In genomic region chr10:113681533-113682470, GRCh38 we compare ENCODE assay signal across 9 cellular contexts. TPM values are rescaled to one million over a fixed set of nuclear protein-coding genes. Genes with fewer than 3 reads are reported as not detected.
DNase-seq lines count a peak whose midpoint lies in the region; ATAC-seq and TF ChIP-seq lines count a peak whose summit lies in the region.
"Had no signal": no experiment of that assay in that cellular context is flagged by ENCODE, and none has a peak within 500 bp of the region (broad histone marks: within the 10 kb centered on the region; RNA-seq: fewer than 3 reads in every experiment).

No MANE protein-coding gene starts in this region.

- no peak for DNase-seq in Panc1 (ENCODE audit: low read depth, low spot score)
- peak; percentile 4 for DNase-seq in medulla oblongata (ENCODE audit: extremely low spot score)
- DNase-seq in posterior vena cava (ENCODE audit: low spot score), result no peak
- no peak for DNase-seq in NCI-H1694 treated with DMSO at 0.1 percent for 48 hours (lab: John Stamatoyannopoulos, UW)
- DNase-seq in SHP77 (lab: John Stamatoyannopoulos, UW), result no peak
- no peak for DNase-seq in NCI-H1417 treated with DMSO at 0.1 percent for 48 hours (lab: John Stamatoyannopoulos, UW)

- ATAC-seq in GM18868 (IDR thresholded peaks at IDR 0.05; ENCODE audit: unreplicated experiment) (peak; percentile 62), HG02571 (IDR thresholded peaks at IDR 0.05; ENCODE audit: unreplicated experiment) (peak; percentile 39), Panc1 (no peak)

- in situ Hi-C loops in Panc1 (cut with HindIII; ENCODE audit: low pct_unique_long_range_greater_than_20kb, low sequenced_read_pairs), result no loop called here

- no peaks in the 10 kb centered on the region for H3K27me3 ChIP-seq in Panc1 (ENCODE audit: control insufficient read depth, insufficient read depth, low read length)

- TF ChIP-seq CTCF in Panc1 (IDR thresholded peaks at IDR 0.05), result no peak

- H3K36me3 ChIP-seq in Panc1 (ENCODE audit: control insufficient read depth, insufficient read depth, low read length), result peaks cover 6% of the 10 kb centered on the region; the same call in 1 of the 2 replicates

- CTCF ChIA-PET in Panc1 (lab: Charles Lee), result no interaction called here

- H3K27ac ChIP-seq in Panc1 (ENCODE audit: low read length), result no peak overlapping the region

- intact Hi-C loops in Panc1 (cut with micrococcal nuclease; ENCODE audit: unreplicated experiment), result no loop called here
- intact Hi-C loops in posterior vena cava (cut with DNase I), result no loop called here

- H3K4me3 ChIP-seq in Panc1 (ENCODE audit: low read depth in 2 of 2, low read length in 2 of 2), result peak overlapping the region in 1 of 2 experiments; percentile 98; a peak in 2 of 4 replicates

- BruUV-seq in Panc1 (replicated peaks; lab: Mats Ljungman, UMichigan), result TSS peak; percentile 29

- peaks cover 13% of the 10 kb centered on the region for H3K4me1 ChIP-seq in Panc1 (ENCODE audit: control insufficient read depth, insufficient read depth, low read length)

- peaks cover 6% of the 10 kb centered on the region; the same call in 1 of the 2 replicates for H3K9me3 ChIP-seq in Panc1 (ENCODE audit: control insufficient read depth, insufficient read depth, low read depth, low read length)

- POLR2A ChIA-PET in Panc1 (lab: Charles Lee), result no interaction called here

RNA-seq across cellular contexts. Expression of gene CASP7, which starts 2.1 kb away (rescaled TPM):
- total RNA-seq in Panc1 (2021; ENCODE audit: unreplicated experiment) (38.2 TPM), posterior vena cava (10 to 100 TPM; 12.5 to 20.1 TPM)
- polyA plus RNA-seq in Panc1 (2012; ENCODE audit: insufficient read length), result 22.5 TPM

RNA-seq across cellular contexts. Expression of gene NRAP, which starts 18.0 kb away (rescaled TPM):
- total RNA-seq in Panc1 (2021; ENCODE audit: unreplicated experiment), result not detected
- polyA plus RNA-seq in Panc1 (2012; ENCODE audit: insufficient read length), result not detected
- under 1 TPM in 1 of 2 donors, not detected in 1; 0.09 TPM for total RNA-seq in posterior vena cava
- polyA plus RNA-seq: keratinocyte had no signal
